ENCODE assay signal across 14 cellular contexts in the genomic region with DNA sequence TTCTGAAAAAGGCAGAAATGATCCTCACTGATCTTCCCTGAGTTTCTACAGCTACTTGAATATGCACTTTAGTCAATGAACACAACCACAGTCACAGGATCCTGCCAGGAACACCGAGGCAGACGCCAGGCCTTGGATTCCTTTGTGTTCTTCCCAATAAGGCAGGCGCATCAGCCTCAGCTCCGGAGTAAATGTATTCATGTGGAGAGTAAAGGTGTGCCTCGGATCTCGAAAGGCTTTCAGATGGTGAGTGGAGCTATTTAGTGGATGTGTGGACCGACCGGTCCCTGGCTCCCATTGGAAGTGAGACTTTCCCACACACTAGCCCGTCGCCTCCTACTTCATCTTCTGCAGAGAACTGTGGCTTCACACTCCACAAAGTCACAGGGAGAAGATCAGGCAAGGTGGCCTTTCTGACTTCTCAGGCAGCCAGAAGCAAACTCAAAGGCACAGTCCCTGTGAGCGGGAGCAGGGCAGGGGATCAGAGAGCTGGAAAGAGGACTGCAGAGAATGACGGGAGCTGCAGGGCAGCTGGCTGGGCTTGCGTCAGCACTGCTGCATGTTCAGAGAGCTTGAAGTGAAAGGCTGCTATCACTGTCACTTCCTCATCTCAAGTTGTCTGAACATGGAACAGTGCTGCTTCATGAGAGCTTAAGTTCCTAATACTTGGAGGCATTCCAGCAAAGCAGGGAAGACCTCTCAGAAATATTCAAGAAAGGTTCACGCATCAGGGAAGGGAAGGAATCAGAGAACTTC. TPM values are rescaled to one million over a fixed set of nuclear protein-coding genes. Genes with fewer than 3 reads are reported as not detected.
DNase-seq lines count a peak whose midpoint lies in the region; ATAC-seq, FAIRE-seq and TF ChIP-seq lines count a peak whose summit lies in the region.
"Had no signal": no experiment of that assay in that cellular context is flagged by ENCODE, and none has a peak within 500 bp of the region (broad histone marks: within the 10 kb centered on the region; RNA-seq: fewer than 3 reads in every experiment).

No MANE protein-coding gene starts in this region.

- peak overlapping the region; percentile 76 for H3K27ac Mint-ChIP-seq in neural progenitor cell

- no peak overlapping the region for H3K4me2 ChIP-seq in neural progenitor cell

- no peaks in the 10 kb centered on the region for H3K9me3 Mint-ChIP-seq in neural progenitor cell
- H3K9me3 Mint-ChIP-seq: activated naive CD4-positive, alpha-beta T cell treated with anti-CD3 and anti-CD28 coated beads, Interleukin-2, amount 10 ng/mL, durations not matched to agents 7 days and 5 days; CD4-positive, CD25-positive, alpha-beta regulatory T cell had no signal

- no peak for FAIRE-seq in GM12892 (lab: Jason Lieb, UNC)

- TF ChIP-seq POLR2A in Peyer's patch (IDR thresholded peaks at IDR 0.05) (no peak), GM12892 (IDR thresholded peaks at IDR 0.05; ENCODE audit: low read depth, low read length) (no peak)

- no peaks in the 10 kb centered on the region for H3K27me3 ChIP-seq in neural progenitor cell
- H3K27me3 ChIP-seq in Peyer's patch: no peaks in the 10 kb centered on the region
- H3K27me3 ChIP-seq: MG63 had no signal

- ATAC-seq in GM21576 (IDR thresholded peaks at IDR 0.05; ENCODE audit: unreplicated experiment): peak; percentile 44

- H3K4me3 ChIP-seq in neural progenitor cell (no peak overlapping the region), Peyer's patch (no peak overlapping the region)
- H3K4me3 ChIP-seq: MG63 had no signal

- H3K27ac ChIP-seq in neural progenitor cell: no peak overlapping the region
- no peak overlapping the region for H3K27ac ChIP-seq in Peyer's patch

- no peak overlapping the region for H3K4me3 Mint-ChIP-seq in neural progenitor cell
- H3K4me3 Mint-ChIP-seq: activated naive CD4-positive, alpha-beta T cell treated with anti-CD3 and anti-CD28 coated beads, Interleukin-2, amount 10 ng/mL, durations not matched to agents 7 days and 5 days; CD4-positive, CD25-positive, alpha-beta regulatory T cell had no signal

- TF ChIP-seq CTCF in neural progenitor cell (IDR thresholded peaks at IDR 0.05) (no peak), Peyer's patch (IDR thresholded peaks at IDR 0.05) (no peak)

- peaks cover 39% of the 10 kb centered on the region for H3K79me2 ChIP-seq in neural progenitor cell (ENCODE audit: low read depth)

- H2AFZ ChIP-seq in neural progenitor cell (replicated peaks): no peak overlapping the region

- peaks cover 19% of the 10 kb centered on the region for H3K36me3 Mint-ChIP-seq in neural progenitor cell

- peaks cover 9% of the 10 kb centered on the region for H4K20me1 ChIP-seq in neural progenitor cell (ENCODE audit: low read depth)

- no peaks in the 10 kb centered on the region for H3K9me3 ChIP-seq in neural progenitor cell (ENCODE audit: low read depth)
- no peaks in the 10 kb centered on the region for H3K9me3 ChIP-seq in Peyer's patch
- H3K9me3 ChIP-seq: MG63 had no signal

- DNase-seq in NOMO-1 (lab: John Stamatoyannopoulos, UW; ENCODE audit: unreplicated experiment in 2 of 2) (peak; percentile 40 to 58), globus pallidus (ENCODE audit: low spot score) (peak; percentile 64), neural progenitor cell (ENCODE audit: low spot score) (no peak), cortex of kidney (lab: John Stamatoyannopoulos, UW) (no peak), DMS153 (lab: John Stamatoyannopoulos, UW) (no peak), Peyer's patch (no peak), GM12892 (ENCODE audit: insufficient read length) (no peak)
- DNase-seq: activated CD4-positive, alpha-beta T cell treated with anti-CD3 and anti-CD28 coated beads, Interleukin-2, amount 50 U/mL, for 48 hours; activated naive CD4-positive, alpha-beta T cell treated with anti-CD3 and anti-CD28 coated beads, Interleukin-2, amount 10 ng/mL, durations not matched to agents 7 days and 5 days; CD4-positive, CD25-positive, alpha-beta regulatory T cell; mesendoderm; MG63; NCI-H526 had no signal

- H3K4me1 ChIP-seq in neural progenitor cell (no peaks in the 10 kb centered on the region), Peyer's patch (no peaks in the 10 kb centered on the region)

- no peaks in the 10 kb centered on the region for H3K27me3 Mint-ChIP-seq in neural progenitor cell (ENCODE audit: insufficient read depth, low read depth)
- H3K27me3 Mint-ChIP-seq: activated naive CD4-positive, alpha-beta T cell treated with anti-CD3 and anti-CD28 coated beads, Interleukin-2, amount 10 ng/mL, durations not matched to agents 7 days and 5 days; CD4-positive, CD25-positive, alpha-beta regulatory T cell had no signal

- no peaks in the 10 kb centered on the region for H3K36me3 ChIP-seq in neural progenitor cell
- peaks cover 0 to 13% (median 0%) of the 10 kb centered on the region in 3 donors for H3K36me3 ChIP-seq in Peyer's patch

- H3F3A ChIP-seq in neural progenitor cell (ENCODE audit: low read depth): no peaks in the 10 kb centered on the region

- no peak overlapping the region for H3K9ac ChIP-seq in neural progenitor cell

- peaks cover 15% of the 10 kb centered on the region for H3K4me1 Mint-ChIP-seq in neural progenitor cell

RNA-seq across cellular contexts. Expression of gene TGFBRAP1, which starts 20.6 kb away (rescaled TPM):
- total RNA-seq in neural progenitor cell (ENCODE audit: low replicate concordance) (13.8 and 14.0 TPM in 2 replicates), Peyer's patch (10 to 100 TPM; 17.7 to 29.0 (median 26.2) TPM)
- polyA plus RNA-seq in GM12892 (2012; ENCODE audit: missing spikeins): 12.2 TPM

RNA-seq across cellular contexts. Expression of gene C2orf49, which starts 28.4 kb away (rescaled TPM):
- total RNA-seq in neural progenitor cell (ENCODE audit: low replicate concordance): 29.7 and 42.9 TPM in 2 replicates
- total RNA-seq in Peyer's patch: 10 to 100 TPM in 3 of 4 donors, 1 to 10 TPM in 1; 6.8 to 83.3 (median 18.0) TPM
- polyA plus RNA-seq in GM12892 (2012; ENCODE audit: missing spikeins): 18.6 TPM

Comparison
In these comparisons a context has a peak if more than half of its experiments do, and no peak if none do; other contexts are left out.
1. DNase-seq: peak in NOMO-1 (2 of 2) and globus pallidus (single experiment); none in neural progenitor cell (single experiment), cortex of kidney (single experiment), DMS153 (single experiment), Peyer's patch (0 of 3) and GM12892 (single experiment).